Comparison of ENCODE assay signal across 1 cellular context in genomic region chr22:21622624-21623401, GRCh38.
TF ChIP-seq lines count a peak whose summit lies in the region.

No MANE protein-coding gene starts in this region.

TF ChIP-seq in GM12878, 131 proteins besides CTCF, POLR2A, EP300 and RAD21:
- TF ChIP-seq YBX1 (IDR thresholded peaks at IDR 0.05), result no peak
